In the genomic region with DNA sequence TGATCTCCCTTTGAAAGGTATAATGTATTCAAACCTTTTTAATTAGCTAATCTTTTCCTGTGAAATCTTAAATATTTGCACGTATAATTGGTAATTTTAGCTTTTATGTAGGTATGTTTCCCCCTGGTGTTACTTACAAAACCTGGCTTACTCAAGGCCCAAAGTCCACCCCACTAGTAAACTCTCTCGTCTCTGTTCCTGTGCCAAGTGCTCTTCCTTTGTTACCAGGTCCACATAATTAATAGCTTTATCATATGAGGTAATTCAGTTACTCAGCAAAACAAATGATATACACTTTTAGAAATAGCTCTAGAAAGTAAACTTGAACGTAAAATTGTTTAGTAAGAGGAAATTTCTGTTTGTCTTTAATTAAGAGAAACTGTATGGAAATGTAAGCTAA, we compare ENCODE assay signal across 17 cellular contexts. TPM values are rescaled to one million over a fixed set of nuclear protein-coding genes. Genes with fewer than 3 reads are reported as not detected.
DNase-seq lines count a peak whose midpoint lies in the region; ATAC-seq, FAIRE-seq and TF ChIP-seq lines count a peak whose summit lies in the region.
"Had no signal": no experiment of that assay in that cellular context is flagged by ENCODE, and none has a peak within 500 bp of the region (broad histone marks: within the 10 kb centered on the region; RNA-seq: fewer than 3 reads in every experiment).

No MANE protein-coding gene starts in this region.

- FAIRE-seq in islet of Langerhans (lab: Jason Lieb, UNC): peak; percentile 27

- no peaks in the 10 kb centered on the region for H3K9me3 Mint-ChIP-seq in endothelial cell (ENCODE audit: unreplicated experiment)
- H3K9me3 Mint-ChIP-seq: stimulated activated naive B cell treated with anti-CD40 and anti-IgM and Interleukin-4, amounts not matched to agents 10 μg/mL and 1 μg/mL and 100 μg/mL, for 72 hours; T-cell had no signal

- H3K27me3 Mint-ChIP-seq in endothelial cell (ENCODE audit: unreplicated experiment): peaks cover 4% of the 10 kb centered on the region

- H3K27me3 ChIP-seq in RWPE2 (ENCODE audit: insufficient read depth, poor library complexity, severe bottlenecking): no peaks in the 10 kb centered on the region
- no peaks in the 10 kb centered on the region for H3K27me3 ChIP-seq in gastrocnemius medialis
- H3K27me3 ChIP-seq: brain microvascular endothelial cell, upper lobe of left lung had no signal

- TF ChIP-seq CTCF in RWPE2 (IDR thresholded peaks at IDR 0.05; ENCODE audit: poor library complexity, severe bottlenecking) (no peak), gastrocnemius medialis (IDR thresholded peaks at IDR 0.05 in 4 of 5, conservative IDR thresholded peaks at IDR 0.05 in 1 of 5) (no peak), endothelial cell (IDR thresholded peaks at IDR 0.05; ENCODE audit: unreplicated experiment) (no peak)

- peaks cover 2% of the 10 kb centered on the region for H3K9me3 ChIP-seq in RWPE2 (ENCODE audit: severe bottlenecking)
- H3K9me3 ChIP-seq in gastrocnemius medialis: no peaks in the 10 kb centered on the region
- H3K9me3 ChIP-seq: upper lobe of left lung had no signal

- no peak for TF ChIP-seq POLR2A in gastrocnemius medialis (IDR thresholded peaks at IDR 0.05)

- H3K4me3 ChIP-seq in RWPE2 (ENCODE audit: severe bottlenecking): no peak overlapping the region
- H3K4me3 ChIP-seq in gastrocnemius medialis: no peak overlapping the region
- H3K4me3 ChIP-seq: upper lobe of left lung had no signal

- peaks cover 47% of the 10 kb centered on the region for H3K4me1 ChIP-seq in RWPE2 (ENCODE audit: insufficient read depth, poor library complexity, severe bottlenecking)
- peaks cover 87 to 89% of the 10 kb centered on the region in 2 donors for H3K4me1 ChIP-seq in gastrocnemius medialis

- in situ Hi-C loops in gastrocnemius medialis (cut with MboI; ENCODE audit: low sequenced_read_pairs in 4 of 4): no loop called here

- ATAC-seq in RWPE2 (ENCODE audit: low read depth): peak; percentile 64
- ATAC-seq in gastrocnemius medialis: no peak
- ATAC-seq: stimulated activated naive B cell treated with anti-CD40 and anti-IgM and Interleukin-4, amounts not matched to agents 10 μg/mL and 1 μg/mL and 100 μg/mL, for 72 hours; T-cell had no signal

- H3K36me3 Mint-ChIP-seq in endothelial cell (ENCODE audit: low read depth, unreplicated experiment): no peaks in the 10 kb centered on the region
- H3K36me3 Mint-ChIP-seq: stimulated activated naive B cell treated with anti-CD40 and anti-IgM and Interleukin-4, amounts not matched to agents 10 μg/mL and 1 μg/mL and 100 μg/mL, for 72 hours had no signal

- H3K27ac ChIP-seq in RWPE2 (ENCODE audit: poor library complexity, severe bottlenecking) (peak overlapping the region; percentile 3), gastrocnemius medialis (peak overlapping the region; percentile 81 to 93 (median 88))
- H3K27ac ChIP-seq: brain microvascular endothelial cell, C4-2B, KMS-11, upper lobe of left lung had no signal

- no peak overlapping the region for H3K27ac Mint-ChIP-seq in endothelial cell (ENCODE audit: unreplicated experiment)
- H3K27ac Mint-ChIP-seq: stimulated activated naive B cell treated with anti-CD40 and anti-IgM and Interleukin-4, amounts not matched to agents 10 μg/mL and 1 μg/mL and 100 μg/mL, for 72 hours; T-cell had no signal

- H3K4me3 Mint-ChIP-seq in endothelial cell (ENCODE audit: unreplicated experiment): no peak overlapping the region
- H3K4me3 Mint-ChIP-seq: stimulated activated naive B cell treated with anti-CD40 and anti-IgM and Interleukin-4, amounts not matched to agents 10 μg/mL and 1 μg/mL and 100 μg/mL, for 72 hours; T-cell had no signal

- intact Hi-C loops in gastrocnemius medialis (cut with DNase I; ENCODE audit: low total_unique reads): no loop called here

- DNase-seq in NCI-H446 treated with DMSO at 0.1 percent for 48 hours (lab: John Stamatoyannopoulos, UW) (peak; percentile 23), NCI-H446 (lab: John Stamatoyannopoulos, UW) (no peak), RWPE2 (ENCODE audit: low spot score) (no peak), gastrocnemius medialis (no peak), iPS-NIHi7 (ENCODE audit: extremely low spot score) (no peak), HuH-7.5 (ENCODE audit: low spot score) (no peak), endothelial cell (ENCODE audit: low spot score) (no peak)
- DNase-seq: brain microvascular endothelial cell; DMS79 treated with DMSO at 0.1 percent for 48 hours; NCI-H2227 treated with DMSO at 0.1 percent for 48 hours; stimulated activated CD4-positive, alpha-beta T cell treated with anti-CD3 and anti-CD28 coated beads, Interleukin-15, amount 100 ng/mL, for 24 hours; stimulated activated naive B cell treated with anti-CD40 and anti-IgM and Interleukin-4, amounts not matched to agents 10 μg/mL and 1 μg/mL and 100 μg/mL, for 72 hours; T-cell; upper lobe of left lung had no signal

- H3K36me3 ChIP-seq in RWPE2 (ENCODE audit: low read depth) (0 out of 2 replicates have a peak, but pooled peaks cover 2% of the 10 kb centered on the region), gastrocnemius medialis (no peaks in the 10 kb centered on the region)
- H3K36me3 ChIP-seq: brain microvascular endothelial cell, upper lobe of left lung had no signal

- H3K4me1 Mint-ChIP-seq in endothelial cell (ENCODE audit: unreplicated experiment): peaks cover 10% of the 10 kb centered on the region
- H3K4me1 Mint-ChIP-seq: stimulated activated naive B cell treated with anti-CD40 and anti-IgM and Interleukin-4, amounts not matched to agents 10 μg/mL and 1 μg/mL and 100 μg/mL, for 72 hours; T-cell had no signal

RNA-seq across cellular contexts. Expression of a gene that starts 36.7 kb away (rescaled TPM):
- total RNA-seq in gastrocnemius medialis: 10 to 100 TPM; 12.9 to 27.0 (median 26.6) TPM
- 16.2 TPM for total RNA-seq in endothelial cell (ENCODE audit: unreplicated experiment)
